ENCODE assay signal across 1 cellular context in the genomic region with DNA sequence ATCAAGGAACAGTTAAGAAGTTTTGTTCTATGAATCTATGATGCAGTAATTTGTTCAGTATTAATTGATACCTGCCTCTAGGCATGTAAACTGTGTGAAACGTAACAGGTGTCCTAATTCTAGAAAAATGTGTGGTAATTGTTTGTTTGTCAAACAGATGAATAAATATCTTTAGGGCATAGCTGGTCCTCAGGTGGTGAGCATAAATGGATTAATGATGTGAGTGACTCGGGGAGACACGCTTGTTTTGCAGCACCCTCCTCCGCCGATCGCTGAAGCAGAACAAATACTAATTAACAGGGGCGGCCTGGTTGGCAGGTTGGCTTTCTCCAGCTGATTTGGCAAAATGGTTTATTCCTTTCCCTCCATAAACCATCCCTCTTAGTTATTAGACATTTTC.
TF ChIP-seq lines count a peak whose summit lies in the region.

No MANE protein-coding gene starts in this region.

TF ChIP-seq in GM23338, 12 proteins besides CTCF, POLR2A, EP300 and RAD21 (continued from another document):
- TF ChIP-seq, protein P1, sequence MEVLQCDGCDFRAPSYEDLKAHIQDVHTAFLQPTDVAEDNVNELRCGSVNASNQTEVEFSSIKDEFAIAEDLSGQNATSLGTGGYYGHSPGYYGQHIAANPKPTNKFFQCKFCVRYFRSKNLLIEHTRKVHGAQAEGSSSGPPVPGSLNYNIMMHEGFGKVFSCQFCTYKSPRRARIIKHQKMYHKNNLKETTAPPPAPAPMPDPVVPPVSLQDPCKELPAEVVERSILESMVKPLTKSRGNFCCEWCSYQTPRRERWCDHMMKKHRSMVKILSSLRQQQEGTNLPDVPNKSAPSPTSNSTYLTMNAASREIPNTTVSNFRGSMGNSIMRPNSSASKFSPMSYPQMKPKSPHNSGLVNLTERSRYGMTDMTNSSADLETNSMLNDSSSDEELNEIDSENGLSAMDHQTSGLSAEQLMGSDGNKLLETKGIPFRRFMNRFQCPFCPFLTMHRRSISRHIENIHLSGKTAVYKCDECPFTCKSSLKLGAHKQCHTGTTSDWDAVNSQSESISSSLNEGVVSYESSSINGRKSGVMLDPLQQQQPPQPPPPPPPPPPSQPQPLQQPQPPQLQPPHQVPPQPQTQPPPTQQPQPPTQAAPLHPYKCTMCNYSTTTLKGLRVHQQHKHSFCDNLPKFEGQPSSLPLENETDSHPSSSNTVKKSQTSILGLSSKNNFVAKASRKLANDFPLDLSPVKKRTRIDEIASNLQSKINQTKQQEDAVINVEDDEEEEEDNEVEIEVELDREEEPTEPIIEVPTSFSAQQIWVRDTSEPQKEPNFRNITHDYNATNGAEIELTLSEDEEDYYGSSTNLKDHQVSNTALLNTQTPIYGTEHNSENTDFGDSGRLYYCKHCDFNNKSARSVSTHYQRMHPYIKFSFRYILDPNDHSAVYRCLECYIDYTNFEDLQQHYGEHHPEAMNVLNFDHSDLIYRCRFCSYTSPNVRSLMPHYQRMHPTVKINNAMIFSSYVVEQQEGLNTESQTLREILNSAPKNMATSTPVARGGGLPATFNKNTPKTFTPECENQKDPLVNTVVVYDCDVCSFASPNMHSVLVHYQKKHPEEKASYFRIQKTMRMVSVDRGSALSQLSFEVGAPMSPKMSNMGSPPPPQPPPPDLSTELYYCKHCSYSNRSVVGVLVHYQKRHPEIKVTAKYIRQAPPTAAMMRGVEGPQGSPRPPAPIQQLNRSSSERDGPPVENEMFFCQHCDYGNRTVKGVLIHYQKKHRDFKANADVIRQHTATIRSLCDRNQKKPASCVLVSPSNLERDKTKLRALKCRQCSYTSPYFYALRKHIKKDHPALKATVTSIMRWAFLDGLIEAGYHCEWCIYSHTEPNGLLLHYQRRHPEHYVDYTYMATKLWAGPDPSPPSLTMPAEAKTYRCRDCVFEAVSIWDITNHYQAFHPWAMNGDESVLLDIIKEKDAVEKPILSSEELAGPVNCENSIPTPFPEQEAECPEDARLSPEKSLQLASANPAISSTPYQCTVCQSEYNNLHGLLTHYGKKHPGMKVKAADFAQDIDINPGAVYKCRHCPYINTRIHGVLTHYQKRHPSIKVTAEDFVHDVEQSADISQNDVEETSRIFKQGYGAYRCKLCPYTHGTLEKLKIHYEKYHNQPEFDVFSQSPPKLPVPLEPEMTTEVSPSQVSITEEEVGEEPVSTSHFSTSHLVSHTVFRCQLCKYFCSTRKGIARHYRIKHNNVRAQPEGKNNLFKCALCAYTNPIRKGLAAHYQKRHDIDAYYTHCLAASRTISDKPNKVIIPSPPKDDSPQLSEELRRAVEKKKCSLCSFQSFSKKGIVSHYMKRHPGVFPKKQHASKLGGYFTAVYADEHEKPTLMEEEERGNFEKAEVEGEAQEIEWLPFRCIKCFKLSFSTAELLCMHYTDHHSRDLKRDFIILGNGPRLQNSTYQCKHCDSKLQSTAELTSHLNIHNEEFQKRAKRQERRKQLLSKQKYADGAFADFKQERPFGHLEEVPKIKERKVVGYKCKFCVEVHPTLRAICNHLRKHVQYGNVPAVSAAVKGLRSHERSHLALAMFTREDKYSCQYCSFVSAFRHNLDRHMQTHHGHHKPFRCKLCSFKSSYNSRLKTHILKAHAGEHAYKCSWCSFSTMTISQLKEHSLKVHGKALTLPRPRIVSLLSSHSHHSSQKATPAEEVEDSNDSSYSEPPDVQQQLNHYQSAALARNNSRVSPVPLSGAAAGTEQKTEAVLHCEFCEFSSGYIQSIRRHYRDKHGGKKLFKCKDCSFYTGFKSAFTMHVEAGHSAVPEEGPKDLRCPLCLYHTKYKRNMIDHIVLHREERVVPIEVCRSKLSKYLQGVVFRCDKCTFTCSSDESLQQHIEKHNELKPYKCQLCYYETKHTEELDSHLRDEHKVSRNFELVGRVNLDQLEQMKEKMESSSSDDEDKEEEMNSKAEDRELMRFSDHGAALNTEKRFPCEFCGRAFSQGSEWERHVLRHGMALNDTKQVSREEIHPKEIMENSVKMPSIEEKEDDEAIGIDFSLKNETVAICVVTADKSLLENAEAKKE (CRISPR knock-in tag; IDR thresholded peaks at IDR 0.05), result no peak
- TF ChIP-seq, protein P2, sequence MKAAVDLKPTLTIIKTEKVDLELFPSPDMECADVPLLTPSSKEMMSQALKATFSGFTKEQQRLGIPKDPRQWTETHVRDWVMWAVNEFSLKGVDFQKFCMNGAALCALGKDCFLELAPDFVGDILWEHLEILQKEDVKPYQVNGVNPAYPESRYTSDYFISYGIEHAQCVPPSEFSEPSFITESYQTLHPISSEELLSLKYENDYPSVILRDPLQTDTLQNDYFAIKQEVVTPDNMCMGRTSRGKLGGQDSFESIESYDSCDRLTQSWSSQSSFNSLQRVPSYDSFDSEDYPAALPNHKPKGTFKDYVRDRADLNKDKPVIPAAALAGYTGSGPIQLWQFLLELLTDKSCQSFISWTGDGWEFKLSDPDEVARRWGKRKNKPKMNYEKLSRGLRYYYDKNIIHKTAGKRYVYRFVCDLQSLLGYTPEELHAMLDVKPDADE (IDR thresholded peaks at IDR 0.05), result no peak
